Comparison of ENCODE assay signal across 24 cellular contexts in genomic region chr7:133016629-133017028, GRCh38.
"Had no signal": no experiment of that assay in that cellular context is flagged by ENCODE, and none has a peak within 500 bp of the region (broad histone marks: within the 10 kb centered on the region; RNA-seq: fewer than 3 reads in every experiment).

No MANE protein-coding gene starts in this region.

- H3K27ac Mint-ChIP-seq: activated CD8-positive, alpha-beta T cell treated with anti-CD3 and anti-CD28 coated beads, Interleukin-2, amount 10 ng/mL, durations not matched to agents 7 days and 5 days; activated naive CD4-positive, alpha-beta T cell treated with anti-CD3 and anti-CD28 coated beads for 36 hours; activated naive CD8-positive, alpha-beta T cell; brain had no signal

- H3K9me3 Mint-ChIP-seq: brain; central memory CD8-positive, alpha-beta T cell had no signal

- ATAC-seq: activated CD4-positive, CD25-positive, alpha-beta regulatory T cell treated with anti-CD3 and anti-CD28 coated beads, Interleukin-2, amount 50 U/mL, for 24 hours; activated CD8-positive, alpha-beta T cell treated with anti-CD3 and anti-CD28 coated beads, Interleukin-2, amount 10 ng/mL, durations not matched to agents 7 days and 5 days had no signal

- DNase-seq: activated CD4-positive, alpha-beta T cell treated with anti-CD3 and anti-CD28 coated beads for 4 hours; activated CD8-positive, alpha-beta memory T cell treated with anti-CD3 and anti-CD28 coated beads, Interleukin-2, amount 50 U/mL, for 48 hours; activated CD8-positive, alpha-beta T cell treated with anti-CD3 and anti-CD28 coated beads, Interleukin-2, amount 10 ng/mL, durations not matched to agents 7 days and 5 days; activated effector memory CD4-positive, alpha-beta T cell treated with Interleukin-2 at 50 U/mL for 16 hours; activated naive CD4-positive, alpha-beta T cell treated with anti-CD3 and anti-CD28 coated beads for 36 hours; activated T-cell treated with anti-CD3 and anti-CD28 coated beads, Interleukin-2, amount 50 U/mL, for 1 hour; amygdala; KG1; NCI-H1092; NCI-H1930; NCI-H2107; NCI-H2171 treated with DMSO at 0.1 percent for 48 hours; NCI-H226; NCI-H510A; NCI-H526 treated with DMSO at 0.1 percent for 48 hours; PC-9; SIG-M5; T-helper 1 cell; WERI-Rb-1 had no signal

- H3K27ac ChIP-seq: PC-9, SK-N-MC, WERI-Rb-1 had no signal

- H2AFZ ChIP-seq: PC-9 had no signal

- H3K4me2 ChIP-seq: PC-9 had no signal

- H3K27me3 Mint-ChIP-seq: activated naive CD8-positive, alpha-beta T cell; brain; central memory CD8-positive, alpha-beta T cell had no signal

- H3K4me3 Mint-ChIP-seq: activated CD8-positive, alpha-beta T cell treated with anti-CD3 and anti-CD28 coated beads, Interleukin-2, amount 10 ng/mL, durations not matched to agents 7 days and 5 days; activated naive CD4-positive, alpha-beta T cell treated with anti-CD3 and anti-CD28 coated beads for 36 hours; activated naive CD8-positive, alpha-beta T cell; brain; central memory CD8-positive, alpha-beta T cell had no signal
